ENCODE assay signal across 20 cellular contexts in the genomic region with DNA sequence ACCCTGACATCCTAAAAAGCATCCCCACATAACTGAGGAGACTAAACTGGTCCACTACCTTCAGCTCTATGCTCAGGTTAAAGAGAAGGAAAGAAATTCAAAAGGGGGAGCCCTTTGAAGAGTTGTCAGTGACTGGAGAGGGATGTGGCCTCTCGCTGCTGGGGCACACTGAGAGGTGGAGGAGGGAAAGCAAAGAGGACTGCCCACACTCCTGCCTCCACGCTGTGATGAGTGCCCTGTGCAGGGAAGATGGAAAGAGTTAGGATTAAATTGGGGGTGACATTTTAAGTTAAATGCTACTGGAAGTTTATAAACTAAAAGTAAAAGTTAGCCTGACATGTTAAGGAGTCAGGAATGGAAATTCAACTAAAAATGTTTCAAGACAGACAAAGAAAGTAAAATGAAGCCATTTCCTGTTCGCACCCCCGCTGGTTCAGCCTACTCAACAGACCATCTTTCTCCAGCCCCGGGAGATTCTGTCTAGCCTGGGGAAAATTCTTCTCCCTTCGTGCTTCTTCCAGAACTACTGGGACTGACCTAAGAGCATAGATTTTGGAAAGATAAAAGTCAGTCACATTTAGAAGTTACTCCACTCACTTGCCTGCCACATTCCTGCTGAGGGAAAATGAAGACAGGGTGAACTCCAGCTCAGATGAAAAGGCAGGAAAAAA. TPM values are rescaled to one million over a fixed set of nuclear protein-coding genes. Genes with fewer than 3 reads are reported as not detected.
DNase-seq lines count a peak whose midpoint lies in the region; ATAC-seq and TF ChIP-seq lines count a peak whose summit lies in the region.
"Had no signal": no experiment of that assay in that cellular context is flagged by ENCODE, and none has a peak within 500 bp of the region (broad histone marks: within the 10 kb centered on the region; RNA-seq: fewer than 3 reads in every experiment).

No MANE protein-coding gene starts in this region.

- in situ Hi-C loops in brain microvascular endothelial cell (cut with HindIII; ENCODE audit: low pct_ligation_motif_present, low sequenced_read_pairs), result no loop called here

- no peaks in the 10 kb centered on the region for H3K4me1 ChIP-seq in breast epithelium
- H3K4me1 ChIP-seq: adrenal gland, left lung had no signal

- TF ChIP-seq POLR2A in breast epithelium (IDR thresholded peaks at IDR 0.05), result no peak

- DNase-seq in MCF 10A (ENCODE audit: unreplicated experiment), result no peak
- no peak for DNase-seq in breast epithelium (ENCODE audit: low spot score in 2 of 2)
- DNase-seq in brain microvascular endothelial cell, result no peak
- DNase-seq in mesothelial cell of epicardium (ENCODE audit: low spot score in 2 of 2, unreplicated experiment in 2 of 2), result no peak
- DNase-seq in type B pancreatic cell (ENCODE audit: extremely low spot score, unreplicated experiment), result no peak
- no peak for DNase-seq in posterior cingulate gyrus
- DNase-seq: 8988T; activated CD4-positive, alpha-beta T cell treated with anti-CD3 and anti-CD28 coated beads for 36 hours; adrenal gland; C1 segment of cervical spinal cord; H9; left lung; NCI-H1048; NCI-H2029 treated with DMSO at 0.1 percent for 48 hours; NCI-H510A; pancreas; RPMI8226 had no signal

- no peaks in the 10 kb centered on the region for H3K27me3 Mint-ChIP-seq in MCF 10A (ENCODE audit: insufficient read depth, unreplicated experiment)
- H3K27me3 Mint-ChIP-seq in mesothelial cell of epicardium (ENCODE audit: low read depth), result no peaks in the 10 kb centered on the region
- H3K27me3 Mint-ChIP-seq in type B pancreatic cell, result no peaks in the 10 kb centered on the region
- H3K27me3 Mint-ChIP-seq: activated CD4-positive, alpha-beta T cell treated with anti-CD3 and anti-CD28 coated beads for 36 hours; stimulated activated naive CD8-positive, alpha-beta T cell treated with anti-CD3 and anti-CD28 coated beads, Interleukin-15, Interleukin-2, amounts not matched to agents 100 ng/mL and 50 ng/mL, for 24 hours had no signal

- peaks cover 5% of the 10 kb centered on the region for H3K36me3 Mint-ChIP-seq in MCF 10A (ENCODE audit: insufficient read depth, unreplicated experiment)
- H3K36me3 Mint-ChIP-seq in mesothelial cell of epicardium, result no peaks in the 10 kb centered on the region
- no peaks in the 10 kb centered on the region for H3K36me3 Mint-ChIP-seq in type B pancreatic cell

- H3K27me3 ChIP-seq in breast epithelium (no peaks in the 10 kb centered on the region), brain microvascular endothelial cell (replicated peaks) (no peaks in the 10 kb centered on the region)
- H3K27me3 ChIP-seq: adrenal gland, left lung, pancreas had no signal

- CTCF ChIA-PET in MCF 10A (lab: Yijun Ruan, JAX), result interaction anchor here (0.6 to 2.2 kb wide), 3 partner anchors 8 to 817 kb away, joined by 3 to 5 read pairs (median 3); no protein-coding TSS in a partner anchor

- H3K4me3 Mint-ChIP-seq in MCF 10A (ENCODE audit: unreplicated experiment), result no peak overlapping the region
- no peak overlapping the region for H3K4me3 Mint-ChIP-seq in mesothelial cell of epicardium
- H3K4me3 Mint-ChIP-seq in type B pancreatic cell, result no peak overlapping the region
- H3K4me3 Mint-ChIP-seq: activated CD4-positive, alpha-beta T cell treated with anti-CD3 and anti-CD28 coated beads for 36 hours; H9; stimulated activated naive CD8-positive, alpha-beta T cell treated with anti-CD3 and anti-CD28 coated beads, Interleukin-15, Interleukin-2, amounts not matched to agents 100 ng/mL and 50 ng/mL, for 24 hours had no signal

- no peaks in the 10 kb centered on the region for H3K9me3 Mint-ChIP-seq in MCF 10A (ENCODE audit: unreplicated experiment)
- H3K9me3 Mint-ChIP-seq in mesothelial cell of epicardium, result no peaks in the 10 kb centered on the region
- H3K9me3 Mint-ChIP-seq in type B pancreatic cell, result no peaks in the 10 kb centered on the region
- H3K9me3 Mint-ChIP-seq: H9; stimulated activated naive CD8-positive, alpha-beta T cell treated with anti-CD3 and anti-CD28 coated beads, Interleukin-15, Interleukin-2, amounts not matched to agents 100 ng/mL and 50 ng/mL, for 24 hours had no signal

- TF ChIP-seq CTCF in MCF 10A (IDR thresholded peaks at IDR 0.05; ENCODE audit: unreplicated experiment) (no peak), breast epithelium (IDR thresholded peaks at IDR 0.05) (no peak), brain microvascular endothelial cell (IDR thresholded peaks at IDR 0.05; ENCODE audit: low read depth, low read length, missing control alignments) (no peak), mesothelial cell of epicardium (IDR thresholded peaks at IDR 0.05; ENCODE audit: unreplicated experiment) (no peak), type B pancreatic cell (conservative IDR thresholded peaks at IDR 0.05) (no peak)

- POLR2A ChIA-PET in MCF 10A (lab: Yijun Ruan, JAX), result interaction anchor here (1.3 kb wide), 1 partner anchor 18 kb away, joined by 8 read pairs; a partner anchor contains a TSS

- BruUV-seq in MCF 10A (replicated peaks; lab: Mats Ljungman, UMichigan), result no TSS peak

- H3K4me1 Mint-ChIP-seq in MCF 10A (ENCODE audit: insufficient read depth, unreplicated experiment), result peaks cover 39% of the 10 kb centered on the region
- H3K4me1 Mint-ChIP-seq in mesothelial cell of epicardium, result peaks cover 32% of the 10 kb centered on the region
- H3K4me1 Mint-ChIP-seq in type B pancreatic cell (ENCODE audit: unreplicated experiment), result peaks cover 29% of the 10 kb centered on the region

- no peaks in the 10 kb centered on the region for H3K36me3 ChIP-seq in breast epithelium
- H3K36me3 ChIP-seq in brain microvascular endothelial cell (replicated peaks), result no peaks in the 10 kb centered on the region
- H3K36me3 ChIP-seq: adrenal gland, left lung, pancreas had no signal

- no peaks in the 10 kb centered on the region for H3K9me3 ChIP-seq in breast epithelium
- H3K9me3 ChIP-seq: adrenal gland, left lung, pancreas had no signal

- H3K27ac Mint-ChIP-seq in MCF 10A (ENCODE audit: low read depth, unreplicated experiment), result peak overlapping the region; percentile 14
- H3K27ac Mint-ChIP-seq in mesothelial cell of epicardium, result peak overlapping the region; percentile 86
- peak overlapping the region; percentile 1 for H3K27ac Mint-ChIP-seq in type B pancreatic cell
- H3K27ac Mint-ChIP-seq: activated CD4-positive, alpha-beta T cell treated with anti-CD3 and anti-CD28 coated beads for 36 hours; stimulated activated naive CD8-positive, alpha-beta T cell treated with anti-CD3 and anti-CD28 coated beads, Interleukin-15, Interleukin-2, amounts not matched to agents 100 ng/mL and 50 ng/mL, for 24 hours had no signal

- no peak overlapping the region for H3K4me3 ChIP-seq in breast epithelium
- no peak overlapping the region for H3K4me3 ChIP-seq in brain microvascular endothelial cell (ENCODE audit: low read depth, low read length)
- H3K4me3 ChIP-seq: adrenal gland, left lung, pancreas had no signal

- peak overlapping the region in 1 of 2 donors; percentile 4 for H3K27ac ChIP-seq in breast epithelium
- H3K27ac ChIP-seq in brain microvascular endothelial cell, result peak overlapping the region; percentile 96
- H3K27ac ChIP-seq: adrenal gland, left lung, pancreas had no signal

- intact Hi-C loops in MCF 10A (cut with micrococcal nuclease) (no loop called here), breast epithelium (cut with DNase I; ENCODE audit: low total_unique reads) (no loop called here), posterior cingulate gyrus (cut with DNase I) (no loop called here)

- ATAC-seq in HG02610 (IDR thresholded peaks at IDR 0.05; ENCODE audit: unreplicated experiment), result no peak
- ATAC-seq in GM21576 (IDR thresholded peaks at IDR 0.05; ENCODE audit: unreplicated experiment), result no peak
- ATAC-seq: activated CD4-positive, alpha-beta T cell treated with anti-CD3 and anti-CD28 coated beads for 36 hours; pancreas had no signal

RNA-seq across cellular contexts. Expression of a gene that starts 17.8 kb away (rescaled TPM):
- total RNA-seq in MCF 10A (2022), result 25.8 and 32.6 TPM in 2 replicates
- total RNA-seq in breast epithelium, result 10 to 100 TPM in 1 of 3 donors, 1 to 10 TPM in 2; 5.9 to 14.7 (median 6.7) TPM
- total RNA-seq in mesothelial cell of epicardium, result 29.2 to 33.2 TPM (median 30.0 TPM) in 3 replicates
- 19.7 and 22.6 TPM in 2 replicates for total RNA-seq in type B pancreatic cell (ENCODE audit: low replicate concordance)

Comparison
In these comparisons a context has a peak if more than half of its experiments do, and no peak if none do; other contexts are left out.
1. H3K27ac Mint-ChIP-seq: peak in every context shown above with its lines; median percentile 86 in mesothelial cell of epicardium; 14 in MCF 10A; 1 in type B pancreatic cell.